In the genomic region with DNA sequence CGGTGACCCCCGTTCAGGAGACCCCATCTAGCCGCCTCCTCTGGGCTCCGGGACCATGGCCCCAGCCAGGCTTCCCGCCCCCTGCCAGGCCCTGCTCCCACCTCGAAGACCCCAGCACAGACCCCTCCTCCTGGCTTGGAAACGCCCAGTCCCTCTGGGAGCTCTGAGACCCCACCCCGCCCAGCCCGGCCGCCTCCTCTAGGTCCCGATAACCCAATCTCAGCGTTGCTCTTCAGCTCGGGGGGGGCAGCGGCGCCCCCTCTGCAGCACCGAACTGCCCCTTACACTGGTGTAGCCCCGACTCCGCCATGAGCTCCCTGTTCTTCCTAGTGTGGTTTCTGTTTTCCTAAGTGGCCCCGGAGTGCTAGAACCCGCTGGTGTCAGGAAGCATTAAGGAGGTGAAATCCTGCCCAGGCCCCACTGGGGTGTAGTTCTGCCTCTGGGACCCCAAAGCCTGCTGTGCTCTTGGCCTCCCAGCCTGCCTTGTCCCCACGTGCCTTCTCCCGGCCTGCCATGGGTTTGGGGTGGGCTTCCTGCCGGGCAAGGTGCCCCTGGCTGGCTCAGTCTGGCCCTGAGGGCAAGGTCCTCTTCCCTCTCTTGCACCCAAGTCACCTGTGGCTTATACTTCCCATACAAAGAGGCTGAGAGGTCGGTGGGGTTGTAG, we compare ENCODE assay signal across 8 cellular contexts. TPM values are rescaled to one million over a fixed set of nuclear protein-coding genes. Genes with fewer than 3 reads are reported as not detected.
DNase-seq lines count a peak whose midpoint lies in the region; ATAC-seq and TF ChIP-seq lines count a peak whose summit lies in the region.

No MANE protein-coding gene starts in this region.

- peak overlapping the region; percentile 81 for H3K4me3 Mint-ChIP-seq in CD4-positive, alpha-beta T cell

- no peaks in the 10 kb centered on the region for H3K27me3 Mint-ChIP-seq in CD4-positive, alpha-beta T cell

- no peaks in the 10 kb centered on the region for H3K36me3 Mint-ChIP-seq in CD4-positive, alpha-beta T cell (ENCODE audit: low read depth)

- CTCF ChIA-PET in CD4-positive, alpha-beta T cell (lab: Charles Lee), result interaction anchor here (0.7 to 1.6 kb wide), 2 partner anchors 58 to 89 kb away, joined by 3 to 4 read pairs; no protein-coding TSS in a partner anchor

- no peak for TF ChIP-seq CTCF in CD4-positive, alpha-beta T cell (IDR thresholded peaks at IDR 0.05)
- no peak for TF ChIP-seq CTCF in neutrophil (IDR thresholded peaks at IDR 0.05)

- no peaks in the 10 kb centered on the region for H3K27me3 ChIP-seq in CD4-positive, alpha-beta T cell (ENCODE audit: control insufficient read depth, insufficient read depth, low read length)
- H3K27me3 ChIP-seq in MG63 (peaks cover 5% of the 10 kb centered on the region; the same call in 1 of the 2 replicates), endocrine pancreas (ENCODE audit: control insufficient read depth, insufficient read depth, low read length) (no peaks in the 10 kb centered on the region), neutrophil (peaks cover 21% of the 10 kb centered on the region)

- peak overlapping the region; percentile 78 for H3K27ac Mint-ChIP-seq in CD4-positive, alpha-beta T cell

- no peak for ATAC-seq in CD4-positive, alpha-beta T cell (ENCODE audit: poor library complexity)
- ATAC-seq in HG02623 (IDR thresholded peaks at IDR 0.05; ENCODE audit: unreplicated experiment), result no peak

- H3K4me1 ChIP-seq in endocrine pancreas (ENCODE audit: control insufficient read depth, insufficient read depth, low read length), result no peaks in the 10 kb centered on the region
- H3K4me1 ChIP-seq in neutrophil (ENCODE audit: control insufficient read depth in 1 of 2, insufficient read depth in 1 of 2, low read depth in 1 of 2, low read length in 1 of 2), result peaks cover 7 to 15% of the 10 kb centered on the region in 2 experiments

- H3K9me3 ChIP-seq in CD4-positive, alpha-beta T cell (ENCODE audit: control insufficient read depth, low read length), result peaks cover 21% of the 10 kb centered on the region
- H3K9me3 ChIP-seq in MG63, result peaks cover 8% of the 10 kb centered on the region
- H3K9me3 ChIP-seq in endocrine pancreas (ENCODE audit: control insufficient read depth, low read length), result no peaks in the 10 kb centered on the region
- no peaks in the 10 kb centered on the region for H3K9me3 ChIP-seq in neutrophil

- intact Hi-C loops in CD4-positive, alpha-beta T cell (cut with DNase I, micrococcal nuclease), result loop anchor here (1.0 to 10.0 kb wide), 11 partner anchors 57 to 596 kb away; a partner anchor contains a TSS

- H3K36me3 ChIP-seq in MG63, result no peaks in the 10 kb centered on the region
- H3K36me3 ChIP-seq in endocrine pancreas (ENCODE audit: control insufficient read depth, insufficient read depth, low read length), result no peaks in the 10 kb centered on the region
- H3K36me3 ChIP-seq in neutrophil, result no peaks in the 10 kb centered on the region

- H3K9me3 Mint-ChIP-seq in CD4-positive, alpha-beta T cell, result peaks cover 8% of the 10 kb centered on the region

- POLR2A ChIA-PET in CD4-positive, alpha-beta T cell (lab: Charles Lee), result interaction anchor here (1.0 to 3.3 kb wide), 3 partner anchors 56 to 87 kb away, joined by 4 to 14 read pairs (median 5); a partner anchor contains a TSS

- peak overlapping the region; percentile 70 for H3K9ac ChIP-seq in endocrine pancreas (ENCODE audit: control insufficient read depth, insufficient read depth, low read length)

- DNase-seq in CD4-positive, alpha-beta T cell, result no peak
- DNase-seq in MG63 (no peak), NCI-H2196 (lab: John Stamatoyannopoulos, UW; ENCODE audit: unreplicated experiment) (no peak), NCI-H2171 (lab: John Stamatoyannopoulos, UW) (no peak), GOT3 (lab: John Stamatoyannopoulos, UW) (no peak)

- H3K4me1 Mint-ChIP-seq in CD4-positive, alpha-beta T cell (ENCODE audit: low read depth), result peaks cover 12% of the 10 kb centered on the region

- H3K4me3 ChIP-seq in MG63 (peak overlapping the region; percentile 84), endocrine pancreas (ENCODE audit: control insufficient read depth, insufficient read depth, low read length) (no peak overlapping the region), neutrophil (ENCODE audit: low read depth in 1 of 2, low read length in 1 of 2) (peak overlapping the region; percentile 69 to 90)

- H3K27ac ChIP-seq in CD4-positive, alpha-beta T cell (ENCODE audit: low read depth, low read length), result no peak overlapping the region
- H3K27ac ChIP-seq in neutrophil, result peak overlapping the region; percentile 73

RNA-seq across cellular contexts. Expression of a gene that starts 10.7 kb away (rescaled TPM):
- 1 to 10 TPM in 1 of 2 experiments, under 1 TPM in 1; 0.67 to 1.8 TPM for total RNA-seq in CD4-positive, alpha-beta T cell
- not detected in 2 replicates for total RNA-seq in MG63 (2014; rRNA removed; shearing (Covaris generic); ENCODE audit: low replicate concordance)

RNA-seq across cellular contexts. Expression of a gene that starts 57.0 kb away (rescaled TPM):
- 10 to 100 TPM; 11.0 to 12.8 TPM for total RNA-seq in CD4-positive, alpha-beta T cell
- 9.6 and 12.3 TPM in 2 replicates for total RNA-seq in MG63 (2014; rRNA removed; shearing (Covaris generic); ENCODE audit: low replicate concordance)
